ENCODE assay signal across 23 cellular contexts in the genomic region with DNA sequence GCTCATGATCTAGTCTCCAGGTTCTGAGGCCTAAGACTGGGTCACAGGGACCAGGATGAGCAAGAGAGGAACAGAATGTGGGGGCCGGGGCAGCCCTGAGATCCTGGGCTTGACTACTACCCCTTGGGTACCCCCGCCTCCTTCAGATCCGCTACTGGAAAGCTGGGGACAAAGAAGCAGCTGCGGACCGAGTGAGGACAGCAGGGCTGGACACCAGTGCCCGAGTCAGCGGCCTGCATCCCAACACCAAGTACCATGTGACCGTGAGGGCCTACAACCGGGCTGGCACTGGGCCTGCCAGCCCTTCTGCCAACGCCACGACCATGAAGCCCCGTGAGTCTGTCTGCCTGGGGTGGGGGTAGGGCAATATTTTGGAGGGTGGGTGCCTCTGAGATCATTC. TPM values are rescaled to one million over a fixed set of nuclear protein-coding genes. Genes with fewer than 3 reads are reported as not detected.
"Had no signal": no experiment of that assay in that cellular context is flagged by ENCODE, and none has a peak within 500 bp of the region (broad histone marks: within the 10 kb centered on the region; RNA-seq: fewer than 3 reads in every experiment).

No MANE protein-coding gene starts in this region.

- ATAC-seq: activated T-cell treated with anti-CD3 and anti-CD28 coated beads, Interleukin-2, amount 50 U/mL, for 72 hours; effector memory CD8-positive, alpha-beta T cell; esophagus mucosa; left cardiac atrium; stimulated activated naive B cell treated with anti-CD40 and anti-IgM and Interleukin-4, amounts not matched to agents 10 μg/mL and 1 μg/mL and 100 μg/mL, for 72 hours; T-cell had no signal

- DNase-seq: activated CD4-positive, alpha-beta T cell treated with anti-CD3 and anti-CD28 coated beads, Interleukin-2, amount 10 ng/mL, durations not matched to agents 7 days and 5 days; activated CD4-positive, CD25-positive, alpha-beta regulatory T cell treated with anti-CD3 and anti-CD28 coated beads, Interleukin-2, amount 50 U/mL, for 72 hours; activated CD8-positive, alpha-beta memory T cell treated with anti-CD3 and anti-CD28 coated beads, Interleukin-2, amount 50 U/mL, for 4 hours; activated effector memory CD4-positive, alpha-beta T cell treated with anti-CD3 and anti-CD28 coated beads, Interleukin-2, amount 50 U/mL, for 16 hours; activated naive CD4-positive, alpha-beta T cell treated with anti-CD3 and anti-CD28 coated beads, Interleukin-2, amount 10 ng/mL, durations not matched to agents 7 days and 5 days; activated T-cell treated with anti-CD3 and anti-CD28 coated beads, Interleukin-2, amount 50 U/mL, for 72 hours; effector memory CD8-positive, alpha-beta T cell; foreskin melanocyte; glutamatergic neuron; left cardiac atrium; naive B cell; occipital lobe; retina; sigmoid colon; stimulated activated CD4-positive, alpha-beta T cell treated with anti-CD3 and anti-CD28 coated beads, Interleukin-2, amount 100 ng/mL, for 48 hours; stimulated activated CD8-positive, alpha-beta memory T cell treated with anti-CD3 and anti-CD28 coated beads, Interleukin-4, amount 100 ng/mL, for 48 hours; stimulated activated naive B cell treated with anti-CD40 and anti-IgM and Interleukin-4, amounts not matched to agents 10 μg/mL and 1 μg/mL and 100 μg/mL, for 72 hours; T-cell; WERI-Rb-1 had no signal

- H3K27ac ChIP-seq: sigmoid colon, WERI-Rb-1 had no signal

- H3K27me3 ChIP-seq: sigmoid colon had no signal

RNA-seq across cellular contexts. Expression of gene CNTN2, which starts 28.8 kb away (rescaled TPM):
- total RNA-seq: activated CD4-positive, alpha-beta T cell treated with anti-CD3 and anti-CD28 coated beads, Interleukin-2, amount 10 ng/mL, durations not matched to agents 7 days and 5 days; activated T-cell treated with anti-CD3 and anti-CD28 coated beads, Interleukin-2, amount 50 U/mL, for 72 hours; dermis microvascular lymphatic vessel endothelial cell; endothelial cell of umbilical vein; smooth muscle cell; T-cell had no signal
